Comparison of ENCODE assay signal across 8 cellular contexts in the genomic region with DNA sequence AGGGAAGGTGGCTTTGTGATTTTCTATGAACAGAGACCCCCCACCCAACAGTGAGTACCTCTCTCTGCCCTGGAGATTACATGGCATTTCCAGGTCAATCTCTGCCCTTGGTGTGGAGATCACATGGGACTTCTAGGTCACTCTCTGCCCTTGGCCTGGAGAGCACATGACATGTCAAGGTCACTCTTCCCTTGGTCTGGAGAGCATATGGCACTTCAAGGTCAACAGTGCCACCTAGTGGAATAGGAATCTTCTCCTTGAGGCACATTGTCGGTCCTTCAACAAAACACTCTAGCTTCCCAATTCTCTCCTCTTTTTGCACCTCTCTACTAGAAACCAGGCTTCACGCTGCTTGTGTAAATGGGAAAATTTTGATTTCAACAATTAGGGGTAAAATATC.
A peak's percentile ranks its signal among the peaks of the same experiment; 100 is the strongest.
DNase-seq lines count a peak whose midpoint lies in the region; ATAC-seq and TF ChIP-seq lines count a peak whose summit lies in the region.

No MANE protein-coding gene starts in this region.

- TF ChIP-seq CTCF in left ventricle myocardium inferior (IDR thresholded peaks at IDR 0.05; ENCODE audit: borderline replicate concordance) = peak; percentile 23
- no peak for TF ChIP-seq CTCF in HEK293 (tag by site-specific recombination; IDR thresholded peaks at IDR 0.05)
- peak; percentile 37 to 51 for TF ChIP-seq CTCF in brain (conservative IDR thresholded peaks at IDR 0.05)
- peak; percentile 42 for TF ChIP-seq CTCF in nephron progenitor cell (IDR thresholded peaks at IDR 0.05)

- H3K27ac ChIP-seq in left ventricle myocardium inferior (replicated peaks) (no peak overlapping the region), HEK293 (ENCODE audit: extremely low read depth, low read depth, low read length) (no peak overlapping the region)

- H3K36me3 ChIP-seq in left ventricle myocardium inferior (no peaks in the 10 kb centered on the region), HEK293 (ENCODE audit: control insufficient read depth in 2 of 2, insufficient read depth in 1 of 2, low read length in 2 of 2) (no peaks in the 10 kb centered on the region)

- no peaks in the 10 kb centered on the region for H3K27me3 ChIP-seq in left ventricle myocardium inferior (ENCODE audit: low read depth)

- ATAC-seq in left colon = no peak

- peaks cover 4% of the 10 kb centered on the region for H3K36me3 Mint-ChIP-seq in brain
- no peaks in the 10 kb centered on the region for H3K36me3 Mint-ChIP-seq in nephron progenitor cell (ENCODE audit: low read depth)

- CTCF ChIA-PET in HEK293 (lab: Yijun Ruan, JAX) = interaction anchor here (0.6 to 1.3 kb wide), 9 partner anchors 9 to 691 kb away, joined by 3 to 5 read pairs (median 3); a partner anchor contains a TSS

- intact Hi-C loops in left ventricle myocardium inferior (cut with micrococcal nuclease) (no loop called here), cardiac septum (cut with DNase I) (no loop called here), left colon (cut with DNase I, micrococcal nuclease) (no loop called here)

- no peak overlapping the region for H3K4me3 Mint-ChIP-seq in brain
- H3K4me3 Mint-ChIP-seq in nephron progenitor cell = no peak overlapping the region

- H3K4me1 ChIP-seq in left ventricle myocardium inferior = no peaks in the 10 kb centered on the region
- H3K4me1 ChIP-seq in HEK293 (ENCODE audit: control insufficient read depth, insufficient read depth, low read length) = no peaks in the 10 kb centered on the region

- H3K4me1 Mint-ChIP-seq in brain (no peaks in the 10 kb centered on the region), nephron progenitor cell (no peaks in the 10 kb centered on the region)

- no peak for DNase-seq in left ventricle myocardium inferior
- DNase-seq in cardiac septum (ENCODE audit: low spot score) = no peak
- DNase-seq in MV-4-11 (lab: John Stamatoyannopoulos, UW) = peak; percentile 21
- DNase-seq in nephron progenitor cell = peak; percentile 20
- DNase-seq in left colon = no peak
- DNase-seq in activated CD4-positive, CD25-positive, alpha-beta regulatory T cell (lab: John Stamatoyannopoulos, UW) = no peak

- no peak overlapping the region for H3K4me3 ChIP-seq in left ventricle myocardium inferior
- no peak overlapping the region for H3K4me3 ChIP-seq in HEK293 (ENCODE audit: low read depth, low read length)

- H3K27ac Mint-ChIP-seq in brain (no peak overlapping the region), nephron progenitor cell (no peak overlapping the region)

- H3K27me3 Mint-ChIP-seq in brain (no peaks in the 10 kb centered on the region), nephron progenitor cell (ENCODE audit: low read depth, poor library complexity) (no peaks in the 10 kb centered on the region)

- POLR2A ChIA-PET in HEK293 (lab: Yijun Ruan, JAX) = no interaction called here

- peaks cover 4 to 18% (median 10%) of the 10 kb centered on the region in 5 experiments for H3K9me3 Mint-ChIP-seq in brain
- peaks cover 15% of the 10 kb centered on the region for H3K9me3 Mint-ChIP-seq in nephron progenitor cell

- peaks cover 29% of the 10 kb centered on the region for H3K9me3 ChIP-seq in left ventricle myocardium inferior (replicated peaks)
- no peaks in the 10 kb centered on the region for H3K9me3 ChIP-seq in HEK293 (ENCODE audit: control insufficient read depth, insufficient read depth, low read depth, low read length)

TF ChIP-seq in HEK293, 187 proteins besides CTCF, POLR2A, EP300 and RAD21:
- peak; percentile 82 for TF ChIP-seq ZNF654 (tag by site-specific recombination; IDR thresholded peaks at IDR 0.05; ENCODE audit: low read depth)
- no peak for TF ChIP-seq SP2 (tag by site-specific recombination; IDR thresholded peaks at IDR 0.05)
TF ChIP-seq in HEK293: peak in this region for 1.

Comparison
In these comparisons a context has a peak if more than half of its experiments do, and no peak if none do; other contexts are left out.
1. DNase-seq: peak in MV-4-11 (single experiment) and nephron progenitor cell (single experiment); none in left ventricle myocardium inferior (single experiment), cardiac septum (single experiment), left colon (0 of 2) and activated CD4-positive, CD25-positive, alpha-beta regulatory T cell (0 of 4).